ENCODE assay signal across 8 cellular contexts in the genomic region with DNA sequence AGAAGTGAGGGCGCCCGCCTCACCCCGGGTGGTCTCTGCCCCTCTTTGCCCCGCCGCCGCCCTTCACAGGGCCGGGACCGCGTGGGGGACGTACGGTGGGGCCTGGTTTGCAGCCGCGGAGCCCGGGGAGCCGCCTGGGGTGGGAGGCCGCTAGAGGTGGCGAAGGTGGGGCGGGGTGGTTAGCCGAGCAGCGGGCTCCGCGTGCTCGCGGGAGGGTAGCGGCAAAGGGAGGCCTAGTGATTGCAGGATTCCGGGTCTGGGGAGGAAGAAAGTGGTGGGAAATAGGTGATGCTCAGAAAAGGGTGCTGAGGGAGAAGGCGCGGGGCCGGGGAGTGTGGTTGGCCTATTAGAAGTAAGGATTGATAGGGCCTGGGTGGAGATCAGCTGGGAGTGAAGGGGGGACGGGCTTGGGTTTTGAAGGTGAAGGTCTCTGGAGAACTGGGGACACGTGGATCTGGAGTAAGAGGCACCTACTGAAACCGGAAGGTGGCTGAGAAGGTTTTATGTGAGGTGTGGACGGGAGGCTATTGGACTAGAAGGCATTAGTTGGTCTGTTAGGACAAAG. TPM values are rescaled to one million over a fixed set of nuclear protein-coding genes. Genes with fewer than 3 reads are reported as not detected.
DNase-seq lines count a peak whose midpoint lies in the region; ATAC-seq and TF ChIP-seq lines count a peak whose summit lies in the region.

No MANE protein-coding gene starts in this region.

- no peak for TF ChIP-seq POLR2A in vagina (IDR thresholded peaks at IDR 0.05)

- no peaks in the 10 kb centered on the region for H3K9me3 ChIP-seq in OCI-LY3 (ENCODE audit: insufficient read depth, low read length)
- H3K9me3 ChIP-seq in vagina = no peaks in the 10 kb centered on the region

- TF ChIP-seq CTCF in AG04449 (IDR thresholded peaks at IDR 0.05; ENCODE audit: insufficient read depth, low read length, missing control alignments) (no peak), OCI-LY3 (IDR thresholded peaks at IDR 0.05; ENCODE audit: low read depth, low read length) (no peak), progenitor cell of endocrine pancreas (IDR thresholded peaks at IDR 0.05; ENCODE audit: unreplicated experiment) (no peak), vagina (IDR thresholded peaks at IDR 0.05) (no peak)

- POLR2A ChIA-PET in AG04449 (lab: Yijun Ruan, JAX) = interaction anchor here (0.9 to 1.0 kb wide), 2 partner anchors 15 to 206 kb away, joined by 3 read pairs; a partner anchor contains a TSS

- H3K4me3 ChIP-seq in AG04449 (ENCODE audit: low read depth, low read length) (peak overlapping the region; percentile 75), OCI-LY3 (ENCODE audit: low read length) (peak overlapping the region; percentile 91), vagina (peak overlapping the region; percentile 86 to 93)

- intact Hi-C loops in vagina (cut with DNase I) = no loop called here

- H3K27ac ChIP-seq in OCI-LY3 (ENCODE audit: low read length) (peak overlapping the region; percentile 64), vagina (peak overlapping the region; percentile 84)

- CTCF ChIA-PET in AG04449 (lab: Yijun Ruan, JAX) = interaction anchor here (1.4 kb wide), 1 partner anchor 26 kb away, joined by 3 read pairs; no protein-coding TSS in a partner anchor

- H3K27ac Mint-ChIP-seq in progenitor cell of endocrine pancreas = peak overlapping the region; percentile 95

- H3K27me3 ChIP-seq in OCI-LY3 (ENCODE audit: low read depth, low read length) = no peaks in the 10 kb centered on the region
- no peaks in the 10 kb centered on the region for H3K27me3 ChIP-seq in vagina

- H3K79me2 ChIP-seq in OCI-LY3 (ENCODE audit: low read length) = peaks cover 55% of the 10 kb centered on the region

- H3K9me3 Mint-ChIP-seq in progenitor cell of endocrine pancreas (ENCODE audit: low read depth) = no peaks in the 10 kb centered on the region

- H3K4me1 ChIP-seq in OCI-LY3 (ENCODE audit: low read length) = peaks cover 37% of the 10 kb centered on the region
- peaks cover 39% of the 10 kb centered on the region for H3K4me1 ChIP-seq in vagina

- peak overlapping the region; percentile 90 for H3K4me2 ChIP-seq in OCI-LY3 (ENCODE audit: low read length)

- peaks cover 7% of the 10 kb centered on the region for H3K36me3 Mint-ChIP-seq in progenitor cell of endocrine pancreas (ENCODE audit: insufficient read depth)

- peaks cover 20% of the 10 kb centered on the region for H3K27me3 Mint-ChIP-seq in progenitor cell of endocrine pancreas

- DNase-seq in AG04449 (ENCODE audit: low read depth, low spot score) = no peak
- DNase-seq in activated T-helper 9 cell treated with anti-CD3 and anti-CD28 coated beads, Interleukin-2, amount 50 U/mL, for 16 hours (ENCODE audit: low read depth) = peak; percentile 42
- peak; percentile 26 for DNase-seq in glomerular visceral epithelial cell (ENCODE audit: extremely low spot score)
- peak; percentile 36 for DNase-seq in progenitor cell of endocrine pancreas (ENCODE audit: low spot score, unreplicated experiment)
- no peak for DNase-seq in vagina (ENCODE audit: extremely low spot score in 2 of 2)

- peak overlapping the region; percentile 84 for H3K9ac ChIP-seq in OCI-LY3 (ENCODE audit: low read length)

- H3K4me1 Mint-ChIP-seq in progenitor cell of endocrine pancreas (ENCODE audit: low read depth) = peaks cover 33% of the 10 kb centered on the region

- H2AFZ ChIP-seq in OCI-LY3 (ENCODE audit: low read depth, low read length) = no peak overlapping the region

- ATAC-seq in GM19023 (IDR thresholded peaks at IDR 0.05; ENCODE audit: unreplicated experiment) (peak; percentile 16), HG03159 (IDR thresholded peaks at IDR 0.05; ENCODE audit: unreplicated experiment) (peak; percentile 17)

- H3K4me3 Mint-ChIP-seq in progenitor cell of endocrine pancreas (ENCODE audit: low read depth) = peak overlapping the region; percentile 92

- peaks cover 40% of the 10 kb centered on the region for H4K20me1 ChIP-seq in OCI-LY3 (ENCODE audit: insufficient read depth, low read length)

- peaks cover 13% of the 10 kb centered on the region for H3K36me3 ChIP-seq in OCI-LY3 (replicated peaks; ENCODE audit: low read depth, low read length)
- H3K36me3 ChIP-seq in vagina = no peaks in the 10 kb centered on the region

RNA-seq across cellular contexts. Expression of a gene that starts 0.6 kb away (rescaled TPM):
- total RNA-seq in progenitor cell of endocrine pancreas (58.0 and 63.9 TPM in 2 replicates), vagina (77.6 TPM)

Comparison
In these comparisons a context has a peak if more than half of its experiments do, and no peak if none do; other contexts are left out.
1. DNase-seq: peak in activated T-helper 9 cell treated with anti-CD3 and anti-CD28 coated beads, Interleukin-2, amount 50 U/mL, for 16 hours (single experiment), glomerular visceral epithelial cell (single experiment) and progenitor cell of endocrine pancreas (single experiment); none in AG04449 (single experiment) and vagina (0 of 2).
2. Peak in every context shown above with its lines, with median percentiles within 50 percentile points of each other: H3K4me3 ChIP-seq.